Comparison of ENCODE assay signal across 33 cellular contexts in genomic region chr1:59302297-59302696, GRCh38.
"Had no signal": no experiment of that assay in that cellular context is flagged by ENCODE, and none has a peak within 500 bp of the region (broad histone marks: within the 10 kb centered on the region; RNA-seq: fewer than 3 reads in every experiment).

No MANE protein-coding gene starts in this region.

- DNase-seq: activated effector memory CD4-positive, alpha-beta T cell treated with anti-CD3 and anti-CD28 coated beads, Interleukin-2, amount 50 U/mL, for 16 hours; activated effector memory CD4-positive, alpha-beta T cell treated with Interleukin-2 at 50 U/mL for 16 hours; activated gamma-delta T cell; activated gamma-delta T cell treated with Interleukin-2 at 50 U/mL for 16 hours; activated naive CD4-positive, alpha-beta T cell; activated naive CD4-positive, alpha-beta T cell treated with anti-CD3 and anti-CD28 coated beads for 36 hours; activated naive CD4-positive, alpha-beta T cell treated with anti-CD3 and anti-CD28 coated beads, Interleukin-2, amount 10 ng/mL, durations not matched to agents 7 days and 5 days; activated naive CD4-positive, alpha-beta T cell treated with anti-CD3 and anti-CD28 coated beads, Interleukin-2, amount 50 U/mL, for 16 hours; activated naive CD4-positive, alpha-beta T cell treated with Interleukin-2 at 50 U/mL for 16 hours; activated naive CD8-positive, alpha-beta T cell treated with anti-CD3 and anti-CD28 coated beads for 36 hours; activated naive CD8-positive, alpha-beta T cell treated with anti-CD3 and anti-CD28 coated beads, Interleukin-2, amount 10 ng/mL, durations not matched to agents 7 days and 5 days; activated naive CD8-positive, alpha-beta T cell treated with anti-CD3 and anti-CD28 coated beads, Interleukin-2, amount 50 U/mL, for 24 hours; activated T-cell treated with anti-CD3 and anti-CD28 coated beads, Interleukin-2, amount 50 U/mL, for 24 hours; activated T-cell treated with anti-CD3 and anti-CD28 coated beads, Interleukin-2, amount 50 U/mL, for 4 hours; activated T-cell treated with anti-CD3 and anti-CD28 coated beads, Interleukin-2, amount 50 U/mL, for 48 hours; activated T-cell treated with anti-CD3 and anti-CD28 coated beads, Interleukin-2, amount 50 U/mL, for 72 hours; adrenal gland; amniotic stem cell; amygdala; anterior cingulate cortex; aorta; body of pancreas; brain microvascular endothelial cell; caudate nucleus; central memory CD4-positive, alpha-beta T cell; cerebellar nuclear complex had no signal

- ATAC-seq: activated naive CD4-positive, alpha-beta T cell treated with anti-CD3 and anti-CD28 coated beads, Interleukin-2, amount 50 U/mL, for 72 hours; activated naive CD8-positive, alpha-beta T cell treated with anti-CD3 and anti-CD28 coated beads, Interleukin-2, amount 50 U/mL, for 24 hours; activated T-cell treated with anti-CD3 and anti-CD28 coated beads, Interleukin-2, amount 50 U/mL, for 4 hours; activated T-cell treated with anti-CD3 and anti-CD28 coated beads, Interleukin-2, amount 50 U/mL, for 72 hours; activated T-helper 17 cell treated with anti-CD3 and anti-CD28 coated beads, Interleukin-2, amount 50 U/mL, for 72 hours; body of pancreas had no signal

- H3K36me3 ChIP-seq: adrenal gland, ascending aorta, brain microvascular endothelial cell, breast epithelium, cardiac muscle cell had no signal

- H3K4me1 ChIP-seq: breast epithelium had no signal

- FAIRE-seq: astrocyte, bronchial epithelial cell had no signal

- H3K27me3 ChIP-seq: adrenal gland, ascending aorta, body of pancreas, brain microvascular endothelial cell, breast epithelium, cardiac muscle cell had no signal

- H3K9me3 ChIP-seq: body of pancreas had no signal

- H3K4me3 ChIP-seq: adrenal gland, ascending aorta, body of pancreas, breast epithelium, cardiac muscle cell had no signal

- H3K27ac ChIP-seq: adrenal gland, ascending aorta, body of pancreas, brain microvascular endothelial cell, breast epithelium, cardiac muscle cell had no signal
